8 cellular contexts compared by ENCODE assay signal in genomic region chr7:130894146-130895005, GRCh38.
DNase-seq lines count a peak whose midpoint lies in the region; ATAC-seq, FAIRE-seq and TF ChIP-seq lines count a peak whose summit lies in the region.

No MANE protein-coding gene starts in this region.

- peaks cover 24% of the 10 kb centered on the region for H3K36me3 Mint-ChIP-seq in activated naive CD8-positive, alpha-beta T cell treated with anti-CD3 and anti-CD28 coated beads, Interleukin-2, amount 10 ng/mL, durations not matched to agents 7 days and 5 days

- BruUV-seq in IMR-90 (replicated peaks; lab: Mats Ljungman, UMichigan), result no TSS peak

- peak overlapping the region; percentile 92 to 93 for H3K27ac ChIP-seq in A549
- peak overlapping the region; percentile 72 for H3K27ac ChIP-seq in IMR-90 (ENCODE audit: insufficient read depth, low read length)
- H3K27ac ChIP-seq in temporal lobe (ENCODE audit: low read depth, low read length), result peak overlapping the region; percentile 79

- peaks cover 4 to 32% of the 10 kb centered on the region in 2 experiments; a peak in 3 of 4 replicates for H3K79me1 ChIP-seq in IMR-90 (ENCODE audit: low read depth in 1 of 2, low read length in 2 of 2)

- H3K23ac ChIP-seq in IMR-90 (ENCODE audit: low read depth, low read length), result peak overlapping the region; percentile 75

- H3K4me1 Mint-ChIP-seq in activated naive CD8-positive, alpha-beta T cell treated with anti-CD3 and anti-CD28 coated beads, Interleukin-2, amount 10 ng/mL, durations not matched to agents 7 days and 5 days, result peaks cover 49% of the 10 kb centered on the region

- H2AFZ ChIP-seq in IMR-90 (replicated peaks; ENCODE audit: low read length, poor library complexity), result no peak overlapping the region

- H2AK9ac ChIP-seq in IMR-90 (replicated peaks; ENCODE audit: low read depth, low read length, poor library complexity), result peak overlapping the region; percentile 73

- peak overlapping the region; percentile 40 for H2AK5ac ChIP-seq in IMR-90 (ENCODE audit: low read depth, low read length)

- 7% methylated on average over 13 of the region's 14 CpGs for WGBS in A549 (ENCODE audit: missing lambda C conversion rate)
- WGBS in IMR-90 (ENCODE audit: extremely low coverage in 2 of 2, insufficient read length in 1 of 2), 2 experiments, result 41% methylated on average over 3 of the region's 14 CpGs; no CpG with 5 or more reads in 1 of the 2 experiments

- no peaks in the 10 kb centered on the region for H3K9me3 ChIP-seq in A549
- H3K9me3 ChIP-seq in IMR-90 (ENCODE audit: control insufficient read depth, insufficient read depth, low read length), result no peaks in the 10 kb centered on the region

- dilution Hi-C loops in IMR-90 (cut with HindIII; ENCODE audit: low sequenced_read_pairs, unreplicated experiment), result no loop called here

- TF ChIP-seq EP300 in A549 (IDR thresholded peaks at IDR 0.05), result peak; percentile 88 to 94

- H3K4me2 ChIP-seq in A549 (peak overlapping the region; percentile 76), IMR-90 (ENCODE audit: low read depth, low read length) (peak overlapping the region; percentile 50; the same call in 1 of the 2 replicates)

- CTCF ChIA-PET in A549 (lab: Yijun Ruan, JAX), result interaction anchor here (3.9 to 8.5 kb wide), 8 partner anchors 9 to 146 kb away, joined by 31 to 185 read pairs (median 72); no protein-coding TSS in a partner anchor
- CTCF ChIA-PET in IMR-90 (lab: Yijun Ruan, JAX), result no interaction called here

- H3K56ac ChIP-seq in IMR-90 (ENCODE audit: extremely low read depth, insufficient read depth, low read length), result no peak overlapping the region

- H3K27me3 ChIP-seq in IMR-90 (ENCODE audit: control insufficient read depth, insufficient read depth, low read length), result no peaks in the 10 kb centered on the region

- H3K9me3 Mint-ChIP-seq in activated naive CD8-positive, alpha-beta T cell treated with anti-CD3 and anti-CD28 coated beads, Interleukin-2, amount 10 ng/mL, durations not matched to agents 7 days and 5 days, result no peaks in the 10 kb centered on the region

- H2BK20ac ChIP-seq in IMR-90 (ENCODE audit: low read depth, low read length), result peak overlapping the region; percentile 50

- in situ Hi-C loops in IMR-90 (cut with MboI; ENCODE audit: low sequenced_read_pairs), result no loop called here

- TF ChIP-seq RAD21 in A549 (conservative IDR thresholded peaks at IDR 0.05 in 1 of 2, IDR thresholded peaks at IDR 0.05 in 1 of 2), result peak; percentile 15 to 45; a peak in 3 of 5 replicates
- TF ChIP-seq RAD21 in IMR-90 (IDR thresholded peaks at IDR 0.05; ENCODE audit: low read length), result no peak

- peak overlapping the region; percentile 15; the same call in 1 of the 3 replicates for H3K4me3 ChIP-seq in A549
- no peak overlapping the region for H3K4me3 ChIP-seq in IMR-90 (ENCODE audit: insufficient read depth, low read depth, low read length)

- POLR2A ChIA-PET in A549 (lab: Yijun Ruan, JAX) (interaction anchor here (0.9 to 2.1 kb wide), 8 partner anchors 9 to 117 kb away, joined by 3 to 9 read pairs (median 5); no protein-coding TSS in a partner anchor), IMR-90 (lab: Charles Lee; ENCODE audit: unreplicated experiment) (no interaction called here)
- POLR2A ChIA-PET in activated naive CD8-positive, alpha-beta T cell treated with anti-CD3 and anti-CD28 coated beads, Interleukin-2, amount 10 ng/mL, durations not matched to agents 7 days and 5 days (lab: Charles Lee), result interaction anchor here (1.0 to 1.5 kb wide), 3 partner anchors 9 to 112 kb away, joined by 3 to 5 read pairs (median 3); no protein-coding TSS in a partner anchor

- intact Hi-C loops in IMR-90 (cut with micrococcal nuclease), result no loop called here

- H3K27ac Mint-ChIP-seq in activated naive CD8-positive, alpha-beta T cell treated with anti-CD3 and anti-CD28 coated beads, Interleukin-2, amount 10 ng/mL, durations not matched to agents 7 days and 5 days, result peak overlapping the region; percentile 74

- peak overlapping the region; percentile 85 for H2BK5ac ChIP-seq in IMR-90 (ENCODE audit: low read depth, low read length, poor library complexity, severe bottlenecking)

- H4K8ac ChIP-seq in IMR-90 (ENCODE audit: low read depth in 2 of 2, low read length in 2 of 2), result peak overlapping the region; percentile 32 to 37; a peak in 3 of 4 replicates

- H3K14ac ChIP-seq in IMR-90 (replicated peaks; ENCODE audit: low read depth, low read length), result peak overlapping the region; percentile 90

- peak; percentile 48 to 61 for ATAC-seq in A549
- 0 out of 2 replicates have a peak, but pooled peaks have one; percentile 4 for ATAC-seq in IMR-90 (ENCODE audit: low read depth)
- peak; percentile 55 for ATAC-seq in activated naive CD8-positive, alpha-beta T cell treated with anti-CD3 and anti-CD28 coated beads, Interleukin-2, amount 10 ng/mL, durations not matched to agents 7 days and 5 days (ENCODE audit: low read depth)
- ATAC-seq in GM18870 (IDR thresholded peaks at IDR 0.05; ENCODE audit: unreplicated experiment), result no peak

- no peak for FAIRE-seq in A549 (lab: Jason Lieb, UNC)

- H3K9me1 ChIP-seq in IMR-90 (ENCODE audit: insufficient read depth, low read length), result peaks cover 12% of the 10 kb centered on the region

- peaks cover 95% of the 10 kb centered on the region for H4K20me1 ChIP-seq in IMR-90 (ENCODE audit: insufficient read depth, low read length)

- H3K18ac ChIP-seq in IMR-90 (ENCODE audit: low read depth, low read length), result peak overlapping the region; percentile 51; the same call in 1 of the 2 replicates

- peak overlapping the region; percentile 39; the same call in 1 of the 2 replicates for H2BK120ac ChIP-seq in IMR-90 (ENCODE audit: low read depth, low read length)

- peak overlapping the region; percentile 17 for H4K5ac ChIP-seq in IMR-90 (ENCODE audit: low read depth, low read length)

- H4K91ac ChIP-seq in IMR-90 (ENCODE audit: insufficient read depth, low read depth, low read length), result peak overlapping the region; percentile 66

- H3K36me3 ChIP-seq in IMR-90 (ENCODE audit: control insufficient read depth, insufficient read depth, low read length), result peaks cover 60% of the 10 kb centered on the region

- H3K9ac ChIP-seq in IMR-90 (ENCODE audit: low read depth, low read length), result peak overlapping the region; percentile 16

- H3K4me3 Mint-ChIP-seq in activated naive CD8-positive, alpha-beta T cell treated with anti-CD3 and anti-CD28 coated beads, Interleukin-2, amount 10 ng/mL, durations not matched to agents 7 days and 5 days, result peak overlapping the region; percentile 63

- H3K4me1 ChIP-seq in A549 (peaks cover 97% of the 10 kb centered on the region), IMR-90 (ENCODE audit: control insufficient read depth, insufficient read depth, low read length) (peaks cover 48% of the 10 kb centered on the region)

- TF ChIP-seq POLR2A in A549 (IDR thresholded peaks at IDR 0.05; ENCODE audit: low read length), result no peak
- TF ChIP-seq POLR2A in IMR-90 (IDR thresholded peaks at IDR 0.05; ENCODE audit: low read depth, low read length), result no peak

- no peak overlapping the region for H2BK15ac ChIP-seq in IMR-90 (ENCODE audit: low read depth, low read length)

- H3K4ac ChIP-seq in IMR-90 (ENCODE audit: low read depth, low read length), result peak overlapping the region; percentile 78

- DNase-seq in A549 (ENCODE audit: low read depth in 1 of 2, low spot score in 1 of 2) (peak; percentile 80 to 93), IMR-90 (peak; percentile 78), iris pigment epithelial cell (ENCODE audit: low read depth) (peak; percentile 77), GM03348 (ENCODE audit: low spot score) (no peak)
- DNase-seq in activated naive CD8-positive, alpha-beta T cell treated with anti-CD3 and anti-CD28 coated beads, Interleukin-2, amount 10 ng/mL, durations not matched to agents 7 days and 5 days, result no peak
- DNase-seq in central memory CD4-positive, alpha-beta T cell, result no peak

- no peaks in the 10 kb centered on the region for H3K27me3 Mint-ChIP-seq in activated naive CD8-positive, alpha-beta T cell treated with anti-CD3 and anti-CD28 coated beads, Interleukin-2, amount 10 ng/mL, durations not matched to agents 7 days and 5 days

- no peak for TF ChIP-seq CTCF in A549 (IDR thresholded peaks at IDR 0.05)
- TF ChIP-seq CTCF in IMR-90 (conservative IDR thresholded peaks at IDR 0.05; ENCODE audit: low read depth, low read length), result no peak

TF ChIP-seq in A549, 52 proteins besides CTCF, POLR2A, EP300 and RAD21 (continues in another document):
- TF ChIP-seq HDAC2 (IDR thresholded peaks at IDR 0.05), result no peak
- no peak for TF ChIP-seq CBX8 (IDR thresholded peaks at IDR 0.05)
- TF ChIP-seq PBX3 (IDR thresholded peaks at IDR 0.05), result peak; percentile 81

TF ChIP-seq in IMR-90, 13 proteins besides CTCF, POLR2A, EP300 and RAD21 (continues in another document):
- TF ChIP-seq FOS (IDR thresholded peaks at IDR 0.05; ENCODE audit: low read depth, low read length) (peak; percentile 67), MAZ (IDR thresholded peaks at IDR 0.05; ENCODE audit: borderline replicate concordance, low read depth, low read length) (no peak; the same call in 1 of the 2 replicates), USF2 (IDR thresholded peaks at IDR 0.05; ENCODE audit: low read depth, low read length) (peak; percentile 79), RFX5 (IDR thresholded peaks at IDR 0.05; ENCODE audit: low read depth, low read length) (no peak), ELK1 (IDR thresholded peaks at IDR 0.05; ENCODE audit: borderline replicate concordance, low read depth, low read length) (no peak), SMC3 (IDR thresholded peaks at IDR 0.05; ENCODE audit: low read depth, low read length) (no peak), BHLHE40 (IDR thresholded peaks at IDR 0.05; ENCODE audit: low read depth, low read length) (peak; percentile 68; the same call in 1 of the 2 replicates), MAFK (IDR thresholded peaks at IDR 0.05; ENCODE audit: low read depth, low read length) (no peak), NFE2L2 (IDR thresholded peaks at IDR 0.05; ENCODE audit: low read depth, low read length) (peak; percentile 67; the same call in 1 of the 2 replicates), RCOR1 (IDR thresholded peaks at IDR 0.05; ENCODE audit: insufficient replicate concordance, low read length) (peak; percentile 65)

Comparison
In these comparisons a context has a peak if more than half of its experiments do, and no peak if none do; other contexts are left out.
1. DNase-seq: peak in A549 (2 of 2), IMR-90 (single experiment) and iris pigment epithelial cell (single experiment); none in activated naive CD8-positive, alpha-beta T cell treated with anti-CD3 and anti-CD28 coated beads, Interleukin-2, amount 10 ng/mL, durations not matched to agents 7 days and 5 days (single experiment), GM03348 (single experiment) and central memory CD4-positive, alpha-beta T cell (single experiment).
2. Peak in every context shown above with its lines, with median percentiles within 50 percentile points of each other: H3K27ac ChIP-seq.